ENCODE assay signal across 17 cellular contexts in genomic region chr11:9150501-9150900, GRCh38. TPM values are rescaled to one million over a fixed set of nuclear protein-coding genes. Genes with fewer than 3 reads are reported as not detected.
DNase-seq lines count a peak whose midpoint lies in the region; ATAC-seq and TF ChIP-seq lines count a peak whose summit lies in the region.
"Had no signal": no experiment of that assay in that cellular context is flagged by ENCODE, and none has a peak within 500 bp of the region (broad histone marks: within the 10 kb centered on the region; RNA-seq: fewer than 3 reads in every experiment).

No MANE protein-coding gene starts in this region.

- no peaks in the 10 kb centered on the region for H3K27me3 Mint-ChIP-seq in chondrocyte (ENCODE audit: low read depth)
- H3K27me3 Mint-ChIP-seq: activated CD4-positive, alpha-beta memory T cell treated with anti-CD3 and anti-CD28 coated beads for 36 hours had no signal

- peaks cover 37% of the 10 kb centered on the region for H3K36me3 Mint-ChIP-seq in chondrocyte (ENCODE audit: low read depth)

- CTCF ChIA-PET in AG04450 (lab: Charles Lee): interaction anchor here (2.1 to 4.1 kb wide), 2 partner anchors 12 to 356 kb away, joined by 7 to 22 read pairs; no protein-coding TSS in a partner anchor

- intact Hi-C loops in lower leg skin (cut with DNase I; ENCODE audit: low total_unique reads): no loop called here

- peak overlapping the region; percentile 80 for H3K27ac Mint-ChIP-seq in chondrocyte (ENCODE audit: unreplicated experiment)
- H3K27ac Mint-ChIP-seq: activated CD4-positive, alpha-beta memory T cell treated with anti-CD3 and anti-CD28 coated beads for 36 hours had no signal

- no peaks in the 10 kb centered on the region for H3K9me3 Mint-ChIP-seq in chondrocyte (ENCODE audit: low read depth)
- H3K9me3 Mint-ChIP-seq: activated CD4-positive, alpha-beta memory T cell treated with anti-CD3 and anti-CD28 coated beads for 36 hours had no signal

- H3K36me3 ChIP-seq in kidney epithelial cell (ENCODE audit: control insufficient read depth, insufficient read depth, low read length): no peaks in the 10 kb centered on the region

- H3K27me3 ChIP-seq in AG04450 (ENCODE audit: control insufficient read depth, insufficient read depth, low read length) (no peaks in the 10 kb centered on the region), kidney epithelial cell (ENCODE audit: control insufficient read depth, insufficient read depth, low read length) (no peaks in the 10 kb centered on the region)

- DNase-seq in AG04450 (ENCODE audit: low read depth, low spot score) (peak; percentile 53), LHCN-M2 (ENCODE audit: low read depth) (peak; percentile 91), chondrocyte (ENCODE audit: low spot score) (no peak), kidney epithelial cell (ENCODE audit: low read depth) (peak; percentile 35), lower leg skin (ENCODE audit: low spot score in 2 of 2) (no peak), A172 (ENCODE audit: low spot score) (no peak), cortex of kidney (lab: John Stamatoyannopoulos, UW) (no peak)
- DNase-seq: activated CD4-positive, alpha-beta memory T cell treated with anti-CD3 and anti-CD28 coated beads for 36 hours; activated gamma-delta T cell; caudate nucleus; erythroblast; NCI-H2081; NCI-H774; occipital lobe; Right ventricle myocardium superior; small intestine had no signal

- peaks cover 18% of the 10 kb centered on the region for H3K4me1 Mint-ChIP-seq in chondrocyte (ENCODE audit: low read depth)

- no peak for TF ChIP-seq CTCF in AG04450 (IDR thresholded peaks at IDR 0.05; ENCODE audit: low read depth, low read length)
- TF ChIP-seq CTCF in chondrocyte (IDR thresholded peaks at IDR 0.05): no peak
- no peak for TF ChIP-seq CTCF in kidney epithelial cell (IDR thresholded peaks at IDR 0.05; ENCODE audit: insufficient read depth, low read length, poor library complexity, severe bottlenecking)
- no peak for TF ChIP-seq CTCF in lower leg skin (IDR thresholded peaks at IDR 0.05)

- POLR2A ChIA-PET in AG04450 (lab: Yijun Ruan, JAX): interaction anchor here (1.0 kb wide), 1 partner anchor 309 kb away, joined by 6 read pairs; no protein-coding TSS in a partner anchor

- H3K4me3 ChIP-seq in AG04450 (ENCODE audit: low read depth, low read length): no peak overlapping the region
- no peak overlapping the region for H3K4me3 ChIP-seq in kidney epithelial cell (ENCODE audit: low read depth, low read length)
- H3K4me3 ChIP-seq in lower leg skin (ENCODE audit: low read depth, poor library complexity, severe bottlenecking): no peak overlapping the region

- 58 to 84% methylated on average over 2 of the region's 2 CpGs for WGBS in lower leg skin, 2 donors

- H3K4me3 Mint-ChIP-seq in chondrocyte (ENCODE audit: unreplicated experiment): no peak overlapping the region
- H3K4me3 Mint-ChIP-seq: activated CD4-positive, alpha-beta memory T cell treated with anti-CD3 and anti-CD28 coated beads for 36 hours had no signal

- H3K27ac ChIP-seq in AG04450 (ENCODE audit: low read depth, low read length): peak overlapping the region; percentile 58

- no peaks in the 10 kb centered on the region for H3K9me3 ChIP-seq in AG04450 (ENCODE audit: control insufficient read depth, insufficient read depth, low read length)

- TF ChIP-seq POLR2A in lower leg skin (IDR thresholded peaks at IDR 0.05): no peak

- ATAC-seq in HG03432 (IDR thresholded peaks at IDR 0.05; ENCODE audit: unreplicated experiment): no peak

RNA-seq across cellular contexts. Expression of gene SCUBE2, which starts 59.1 kb away (rescaled TPM):
- polyA plus RNA-seq in AG04450 (2011; rRNA removed): 0.91 and 1.3 TPM in 2 replicates
- 1.3 and 2.7 TPM in 2 replicates for polyA minus RNA-seq in AG04450 (2011; rRNA and poly(A)+ RNA removed)
- total RNA-seq in LHCN-M2 (2014; rRNA removed): 0.06 and 0.11 TPM in 2 replicates
- polyA plus RNA-seq in LHCN-M2 (2012): 1.2 TPM
- 2.0 to 5.0 TPM (median 4.6 TPM) in 3 replicates for total RNA-seq in chondrocyte
- total RNA-seq in kidney epithelial cell: 0.89 and 1.3 TPM in 2 replicates
- total RNA-seq in lower leg skin: 10 to 100 TPM in 2 of 4 donors, 1 to 10 TPM in 2; 4.4 to 17.3 (median 10.3) TPM
- total RNA-seq in A172 (2014; rRNA removed; shearing (Covaris generic)): 0.47 TPM in 1 of 2 replicates, not detected in the other
- total RNA-seq: activated CD4-positive, alpha-beta memory T cell treated with anti-CD3 and anti-CD28 coated beads for 36 hours had no signal

Comparison
In these comparisons a context has a peak if more than half of its experiments do, and no peak if none do; other contexts are left out.
1. DNase-seq: peak in AG04450 (single experiment), LHCN-M2 (single experiment) and kidney epithelial cell (single experiment); none in chondrocyte (single experiment), lower leg skin (0 of 2), A172 (single experiment) and cortex of kidney (single experiment).